In genomic region chr20:1442304-1442703, GRCh38 we compare ENCODE assay signal across 2 cellular contexts.
TF ChIP-seq lines count a peak whose summit lies in the region.

No MANE protein-coding gene starts in this region.

TF ChIP-seq in GM12878, 131 proteins besides CTCF, POLR2A, EP300 and RAD21:
- TF ChIP-seq PKNOX1 (IDR thresholded peaks at IDR 0.05) = no peak
- no peak for TF ChIP-seq PBX3 (IDR thresholded peaks at IDR 0.05; ENCODE audit: insufficient replicate concordance, low read depth, low read length)
- no peak for TF ChIP-seq MYC (IDR thresholded peaks at IDR 0.05; ENCODE audit: insufficient read depth, insufficient read length, insufficient replicate concordance, low read length, severe bottlenecking)
- TF ChIP-seq SIX5 (IDR thresholded peaks at IDR 0.05; ENCODE audit: low read depth, low read length, severe bottlenecking) = no peak
- no peak for TF ChIP-seq YY1 (IDR thresholded peaks at IDR 0.05; ENCODE audit: low read depth, low read length)
- TF ChIP-seq E2F4 (IDR thresholded peaks at IDR 0.05; ENCODE audit: low read depth, low read length) = no peak

TF ChIP-seq in endothelial cell of umbilical vein, 7 proteins besides CTCF, POLR2A, EP300 and RAD21:
- TF ChIP-seq JUN (IDR thresholded peaks at IDR 0.05; ENCODE audit: borderline replicate concordance, insufficient read depth, insufficient read length, low read depth) (no peak), MAX (IDR thresholded peaks at IDR 0.05; ENCODE audit: insufficient read depth, insufficient read length) (no peak), EZH2 (IDR thresholded peaks at IDR 0.05; ENCODE audit: borderline replicate concordance, low read depth, low read length, severe bottlenecking) (no peak), FOS (IDR thresholded peaks at IDR 0.05; ENCODE audit: borderline replicate concordance, insufficient read depth, low read length) (no peak), GATA2 (IDR thresholded peaks at IDR 0.05; ENCODE audit: insufficient read depth, insufficient read length, low read depth, low read length) (no peak), POLR2AphosphoS5 (IDR thresholded peaks at IDR 0.05; ENCODE audit: insufficient read depth, low read depth, low read length) (no peak), MYC (IDR thresholded peaks at IDR 0.05; ENCODE audit: low read depth, low read length) (no peak)
